1 cellular context compared by ENCODE assay signal in genomic region chr11:78800089-78800690, GRCh38.
TF ChIP-seq lines count a peak whose summit lies in the region.

No MANE protein-coding gene starts in this region.

TF ChIP-seq in SK-N-SH, 30 proteins besides CTCF, POLR2A, EP300 and RAD21 (continued from another document):
- no peak for TF ChIP-seq REST (IDR thresholded peaks at IDR 0.05; ENCODE audit: low read depth, low read length)
- TF ChIP-seq NRF1 (IDR thresholded peaks at IDR 0.05; ENCODE audit: low read depth, low read length) = no peak
- no peak for TF ChIP-seq YY1 (IDR thresholded peaks at IDR 0.05; ENCODE audit: low read depth)
- TF ChIP-seq TAF1 (IDR thresholded peaks at IDR 0.05; ENCODE audit: borderline replicate concordance, low read depth, low read length) = no peak
- TF ChIP-seq TCF12 (IDR thresholded peaks at IDR 0.05) = no peak
- TF ChIP-seq MEF2A (IDR thresholded peaks at IDR 0.05; ENCODE audit: borderline replicate concordance, low read depth) = no peak
- TF ChIP-seq ELF1 (IDR thresholded peaks at IDR 0.05) = no peak
- TF ChIP-seq FOXJ3 (CRISPR knock-in tag; IDR thresholded peaks at IDR 0.05) = no peak
- TF ChIP-seq JUND (IDR thresholded peaks at IDR 0.05) = no peak
- no peak for TF ChIP-seq USF1 (IDR thresholded peaks at IDR 0.05; ENCODE audit: borderline replicate concordance, low read depth)
- no peak for TF ChIP-seq RCOR1 (IDR thresholded peaks at IDR 0.05; ENCODE audit: low read length)
